ENCODE assay signal across 9 cellular contexts in genomic region chrX:112851806-112852205, GRCh38. TPM values are rescaled to one million over a fixed set of nuclear protein-coding genes. Genes with fewer than 3 reads are reported as not detected.
DNase-seq lines count a peak whose midpoint lies in the region; ATAC-seq and TF ChIP-seq lines count a peak whose summit lies in the region.
"Had no signal": no experiment of that assay in that cellular context is flagged by ENCODE, and none has a peak within 500 bp of the region (broad histone marks: within the 10 kb centered on the region; RNA-seq: fewer than 3 reads in every experiment).

No MANE protein-coding gene starts in this region.

- intact Hi-C loops in left lung (cut with DNase I) (no loop called here), prostate gland (cut with DNase I) (no loop called here)

- H3K4me3 ChIP-seq in HUES64 (ENCODE audit: low read length) = no peak overlapping the region
- no peak overlapping the region for H3K4me3 ChIP-seq in left lung
- H3K4me3 ChIP-seq in prostate gland = no peak overlapping the region

- peak; percentile 73 for ATAC-seq in GM18502 (IDR thresholded peaks at IDR 0.05; ENCODE audit: poor library complexity, unreplicated experiment)
- ATAC-seq in GM21723 (IDR thresholded peaks at IDR 0.05; ENCODE audit: unreplicated experiment) = peak; percentile 73
- peak; percentile 86 for ATAC-seq in left lung
- ATAC-seq: HCT116 had no signal

- DNase-seq in left lung (no peak), prostate gland (ENCODE audit: low spot score) (no peak), NCI-H2107 treated with DMSO at 0.1 percent for 48 hours (lab: John Stamatoyannopoulos, UW; ENCODE audit: unreplicated experiment) (no peak), NCI-H2196 (lab: John Stamatoyannopoulos, UW; ENCODE audit: unreplicated experiment) (no peak)
- DNase-seq in effector CD8-positive, alpha-beta T cell (lab: John Stamatoyannopoulos, UW) = no peak

- H3K36me3 ChIP-seq in HUES64 (ENCODE audit: insufficient read depth, low read length) (no peaks in the 10 kb centered on the region), left lung (no peaks in the 10 kb centered on the region), prostate gland (no peaks in the 10 kb centered on the region)

- TF ChIP-seq POLR2A in prostate gland (IDR thresholded peaks at IDR 0.05) = no peak

- TF ChIP-seq CTCF in left lung (IDR thresholded peaks at IDR 0.05) = no peak
- TF ChIP-seq CTCF in prostate gland (IDR thresholded peaks at IDR 0.05) = no peak

- H3K4me1 ChIP-seq in HUES64 (ENCODE audit: insufficient read depth, low read length) = peaks cover 14% of the 10 kb centered on the region
- H3K4me1 ChIP-seq in left lung = peaks cover 0 to 6% of the 10 kb centered on the region in 2 donors
- H3K4me1 ChIP-seq in prostate gland (replicated peaks) = no peaks in the 10 kb centered on the region

- no peak overlapping the region for H3K9ac ChIP-seq in HUES64 (ENCODE audit: low read depth, low read length)

- H3K27ac ChIP-seq in HUES64 (ENCODE audit: low read depth, low read length) (peak overlapping the region; percentile 16; the same call in 1 of the 2 replicates), left lung (no peak overlapping the region), prostate gland (no peak overlapping the region)

- H3K27me3 ChIP-seq in HUES64 (ENCODE audit: insufficient read depth, low read length) (no peaks in the 10 kb centered on the region), left lung (peaks cover 0 to 6% of the 10 kb centered on the region in 2 donors), prostate gland (replicated peaks; ENCODE audit: insufficient read depth) (no peaks in the 10 kb centered on the region)

- 38% methylated on average over 3 of the region's 4 CpGs for WGBS in HUES64
- 4% methylated on average over 4 of the region's 4 CpGs for WGBS in prostate gland

- H3K9me3 ChIP-seq in HUES64 (ENCODE audit: insufficient read depth, low read depth, low read length) (no peaks in the 10 kb centered on the region), left lung (no peaks in the 10 kb centered on the region), prostate gland (no peaks in the 10 kb centered on the region)

RNA-seq across cellular contexts. Expression of gene AMOT, which starts 11.2 kb away (rescaled TPM):
- 9.6 TPM for polyA plus RNA-seq in HUES64 (2013, experiment 1 of 2)
- polyA plus RNA-seq in HUES64 (2013, experiment 2 of 2) = 12.0 TPM
- 10 to 100 TPM in 1 of 2 donors, 1 to 10 TPM in 1; 7.5 to 31.0 TPM for total RNA-seq in left lung
- total RNA-seq in prostate gland = 10 to 100 TPM; 27.9 to 60.1 TPM
